1 cellular context compared by ENCODE assay signal in genomic region chr20:64052987-64053840, GRCh38.
A peak's percentile ranks its signal among the peaks of the same experiment; 100 is the strongest.
TF ChIP-seq lines count a peak whose summit lies in the region.

No MANE protein-coding gene starts in this region.

TF ChIP-seq in HepG2, 621 proteins besides CTCF, POLR2A, EP300 and RAD21 (continued from another document and continues in another):
- TF ChIP-seq TFDP1 (CRISPR knock-in tag; IDR thresholded peaks at IDR 0.05; ENCODE audit: borderline replicate concordance): peak; percentile 84; the same call in 1 of the 2 replicates
- TF ChIP-seq BRD4 (CRISPR knock-in tag; IDR thresholded peaks at IDR 0.05): peak; percentile 84
- TF ChIP-seq MAZ (IDR thresholded peaks at IDR 0.05; ENCODE audit: borderline replicate concordance, low read depth, low read length): no peak
- peak; percentile 16; the same call in 1 of the 2 replicates for TF ChIP-seq MAZ (CRISPR knock-in tag; IDR thresholded peaks at IDR 0.05; ENCODE audit: low read depth)
- peak; percentile 86; the same call in 1 of the 2 replicates for TF ChIP-seq NFAT5 (CRISPR knock-in tag; IDR thresholded peaks at IDR 0.05)
- TF ChIP-seq CSRNP2 (CRISPR knock-in tag; conservative IDR thresholded peaks at IDR 0.05; ENCODE audit: low read depth): no peak
- TF ChIP-seq LRRFIP1 (CRISPR knock-in tag; conservative IDR thresholded peaks at IDR 0.05): no peak
- TF ChIP-seq PITX1 (CRISPR knock-in tag; IDR thresholded peaks at IDR 0.05): peak; percentile 83
- peak; percentile 95 for TF ChIP-seq MLX (CRISPR knock-in tag; IDR thresholded peaks at IDR 0.05)
- no peak for TF ChIP-seq POGZ (CRISPR knock-in tag; IDR thresholded peaks at IDR 0.05)
- TF ChIP-seq SALL1 (CRISPR knock-in tag; IDR thresholded peaks at IDR 0.05): peak; percentile 89
- peak; percentile 75; the same call in 1 of the 2 replicates for TF ChIP-seq ZNF225 (CRISPR knock-in tag; IDR thresholded peaks at IDR 0.05)
- TF ChIP-seq ASH2L (IDR thresholded peaks at IDR 0.05; ENCODE audit: insufficient read length, low read depth, low read length): no peak
- no peak for TF ChIP-seq ZBTB33 (CRISPR knock-in tag; IDR thresholded peaks at IDR 0.05)
- no peak for TF ChIP-seq ZNF230 (CRISPR knock-in tag; IDR thresholded peaks at IDR 0.05)
- peak; percentile 30; the same call in 1 of the 2 replicates for TF ChIP-seq CEBPG (CRISPR knock-in tag; IDR thresholded peaks at IDR 0.05)
- TF ChIP-seq ZNF543 (CRISPR knock-in tag; IDR thresholded peaks at IDR 0.05): no peak
- TF ChIP-seq RELA (CRISPR knock-in tag; IDR thresholded peaks at IDR 0.05): no peak
- TF ChIP-seq MLXIP (CRISPR knock-in tag; IDR thresholded peaks at IDR 0.05; ENCODE audit: borderline replicate concordance): no peak
- no peak; the same call in 1 of the 2 replicates for TF ChIP-seq TOPORS (CRISPR knock-in tag; IDR thresholded peaks at IDR 0.05)
- peak; percentile 46 for TF ChIP-seq SOX5 (CRISPR knock-in tag; IDR thresholded peaks at IDR 0.05; ENCODE audit: borderline replicate concordance)
- TF ChIP-seq MATR3 (CRISPR knock-in tag; IDR thresholded peaks at IDR 0.05): no peak; the same call in none of the 2 replicates
- no peak for TF ChIP-seq EEA1 (CRISPR knock-in tag; IDR thresholded peaks at IDR 0.05; ENCODE audit: borderline replicate concordance)
- no peak for TF ChIP-seq SRSF4 (IDR thresholded peaks at IDR 0.05; ENCODE audit: low read depth, low read length, poor library complexity, severe bottlenecking)
- TF ChIP-seq ZNF816 (CRISPR knock-in tag; IDR thresholded peaks at IDR 0.05; ENCODE audit: borderline replicate concordance): no peak
- TF ChIP-seq ZNF883 (CRISPR knock-in tag; IDR thresholded peaks at IDR 0.05; ENCODE audit: not compliant biosample characterization): peak; percentile 26
- TF ChIP-seq GFI1 (CRISPR knock-in tag; IDR thresholded peaks at IDR 0.05; ENCODE audit: borderline replicate concordance): no peak
- TF ChIP-seq ZFP82 (CRISPR knock-in tag; IDR thresholded peaks at IDR 0.05; ENCODE audit: borderline replicate concordance): no peak
- no peak for TF ChIP-seq SOX13 (IDR thresholded peaks at IDR 0.05)
- TF ChIP-seq SOX13 (CRISPR knock-in tag; conservative IDR thresholded peaks at IDR 0.05 in 1 of 2, IDR thresholded peaks at IDR 0.05 in 1 of 2): peak in 1 of 2 experiments; percentile 58; a peak in 2 of 4 replicates
- peak; percentile 54; the same call in 1 of the 2 replicates for TF ChIP-seq CBX5 (CRISPR knock-in tag; IDR thresholded peaks at IDR 0.05; ENCODE audit: borderline replicate concordance)
- TF ChIP-seq SIX4 (CRISPR knock-in tag; IDR thresholded peaks at IDR 0.05): peak; percentile 51; the same call in 1 of the 2 replicates
- no peak; the same call in 1 of the 2 replicates for TF ChIP-seq ZFP36L2 (CRISPR knock-in tag; IDR thresholded peaks at IDR 0.05)
- TF ChIP-seq NR3C1 (CRISPR knock-in tag; IDR thresholded peaks at IDR 0.05): no peak
- TF ChIP-seq ZNF264 (CRISPR knock-in tag; IDR thresholded peaks at IDR 0.05): no peak; the same call in 1 of the 2 replicates
- TF ChIP-seq ZFP91 (CRISPR knock-in tag; IDR thresholded peaks at IDR 0.05; ENCODE audit: borderline replicate concordance): peak; percentile 41; the same call in 1 of the 2 replicates
- no peak for TF ChIP-seq MYNN (CRISPR knock-in tag; IDR thresholded peaks at IDR 0.05; ENCODE audit: low read depth)
- TF ChIP-seq ZFP41 (CRISPR knock-in tag; IDR thresholded peaks at IDR 0.05; ENCODE audit: borderline replicate concordance): peak; percentile 83
- 0 out of 2 replicates have a peak, but pooled peaks have one; percentile 60 for TF ChIP-seq ZSCAN22 (CRISPR knock-in tag; IDR thresholded peaks at IDR 0.05)
- no peak for TF ChIP-seq RFX3 (CRISPR knock-in tag; IDR thresholded peaks at IDR 0.05)
- no peak for TF ChIP-seq CREBL2 (CRISPR knock-in tag; IDR thresholded peaks at IDR 0.05; ENCODE audit: borderline replicate concordance)
- no peak for TF ChIP-seq ZKSCAN1 (IDR thresholded peaks at IDR 0.05; ENCODE audit: low read length)
- TF ChIP-seq MEIS1 (CRISPR knock-in tag; IDR thresholded peaks at IDR 0.05; ENCODE audit: borderline replicate concordance): no peak
- no peak for TF ChIP-seq SIX1 (CRISPR knock-in tag; IDR thresholded peaks at IDR 0.05; ENCODE audit: borderline replicate concordance)
- TF ChIP-seq ZNF138 (CRISPR knock-in tag; IDR thresholded peaks at IDR 0.05; ENCODE audit: low read depth): no peak; the same call in 1 of the 2 replicates
- TF ChIP-seq SALL2 (CRISPR knock-in tag; IDR thresholded peaks at IDR 0.05): no peak
- no peak for TF ChIP-seq MTA3 (CRISPR knock-in tag; IDR thresholded peaks at IDR 0.05)
